ENCODE assay signal across 18 cellular contexts in the genomic region with DNA sequence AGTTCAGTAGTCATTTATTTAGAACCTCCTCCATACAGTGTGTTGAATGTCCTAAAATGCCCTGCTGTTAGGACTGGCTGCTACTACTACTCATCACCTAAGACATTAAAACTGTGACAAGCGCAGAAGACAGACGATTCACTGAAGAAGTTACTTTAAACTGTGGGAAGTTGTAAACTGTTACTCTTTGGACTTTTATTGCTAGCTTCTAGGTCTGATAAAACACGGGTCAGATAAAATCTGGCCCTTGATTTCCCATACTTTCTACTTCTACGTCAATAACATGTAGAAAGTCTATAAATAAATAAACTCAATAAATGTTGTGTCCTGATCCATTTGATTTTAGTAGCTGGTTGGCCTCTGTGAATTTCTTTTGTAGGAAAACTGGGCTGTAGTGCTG.
DNase-seq lines count a peak whose midpoint lies in the region; ATAC-seq and TF ChIP-seq lines count a peak whose summit lies in the region.
"Had no signal": no experiment of that assay in that cellular context is flagged by ENCODE, and none has a peak within 500 bp of the region (broad histone marks: within the 10 kb centered on the region; RNA-seq: fewer than 3 reads in every experiment).

No MANE protein-coding gene starts in this region.

- no peaks in the 10 kb centered on the region for H3K79me2 ChIP-seq in mammary epithelial cell (ENCODE audit: insufficient read depth, low read length)

- H3K4me3 Mint-ChIP-seq in CD4-positive, alpha-beta T cell: no peak overlapping the region
- no peak overlapping the region for H3K4me3 Mint-ChIP-seq in mesothelial cell of epicardium
- no peak overlapping the region for H3K4me3 Mint-ChIP-seq in stimulated activated memory B cell treated with anti-CD40 and anti-IgM and Interleukin-4, amounts not matched to agents 10 μg/mL and 1 μg/mL and 100 μg/mL, for 72 hours
- H3K4me3 Mint-ChIP-seq: CD8-positive, alpha-beta T cell; H9 had no signal

- ATAC-seq in CD4-positive, alpha-beta T cell (ENCODE audit: poor library complexity): no peak
- ATAC-seq in stimulated activated memory B cell treated with anti-CD40 and anti-IgM and Interleukin-4, amounts not matched to agents 10 μg/mL and 1 μg/mL and 100 μg/mL, for 72 hours: no peak
- ATAC-seq in GM18861 (IDR thresholded peaks at IDR 0.05; ENCODE audit: unreplicated experiment): no peak
- no peak for ATAC-seq in gastroesophageal sphincter
- ATAC-seq: A549; CD8-positive, alpha-beta T cell; HepG2 had no signal

- H3K27ac ChIP-seq in CD4-positive, alpha-beta T cell (ENCODE audit: low read depth, low read length): no peak overlapping the region
- peak overlapping the region; percentile 67 for H3K27ac ChIP-seq in VCaP
- no peak overlapping the region for H3K27ac ChIP-seq in mammary epithelial cell (ENCODE audit: insufficient read depth, low read depth, low read length)
- no peak overlapping the region for H3K27ac ChIP-seq in gastroesophageal sphincter
- H3K27ac ChIP-seq: A549, C4-2B had no signal

- H3K4me1 Mint-ChIP-seq in CD4-positive, alpha-beta T cell (ENCODE audit: low read depth): peaks cover 53% of the 10 kb centered on the region
- peaks cover 7% of the 10 kb centered on the region for H3K4me1 Mint-ChIP-seq in mesothelial cell of epicardium
- H3K4me1 Mint-ChIP-seq in stimulated activated memory B cell treated with anti-CD40 and anti-IgM and Interleukin-4, amounts not matched to agents 10 μg/mL and 1 μg/mL and 100 μg/mL, for 72 hours: peaks cover 6% of the 10 kb centered on the region
- H3K4me1 Mint-ChIP-seq: H9 had no signal

- H3K9me3 ChIP-seq in CD4-positive, alpha-beta T cell (ENCODE audit: control insufficient read depth, low read length): no peaks in the 10 kb centered on the region
- H3K9me3 ChIP-seq in mammary epithelial cell (replicated peaks; ENCODE audit: insufficient read depth, low read length): no peaks in the 10 kb centered on the region
- H3K9me3 ChIP-seq in gastroesophageal sphincter: no peaks in the 10 kb centered on the region
- H3K9me3 ChIP-seq: A549, BE2C had no signal

- H3K4me2 ChIP-seq in mammary epithelial cell (ENCODE audit: insufficient read depth, low read depth, low read length): no peak overlapping the region
- H3K4me2 ChIP-seq: A549 had no signal

- no peak for TF ChIP-seq CTCF in CD4-positive, alpha-beta T cell (IDR thresholded peaks at IDR 0.05)
- TF ChIP-seq CTCF in VCaP (conservative IDR thresholded peaks at IDR 0.05) (no peak), mesothelial cell of epicardium (IDR thresholded peaks at IDR 0.05; ENCODE audit: unreplicated experiment) (no peak), mammary epithelial cell (conservative IDR thresholded peaks at IDR 0.05 in 1 of 2, IDR thresholded peaks at IDR 0.05 in 1 of 2; ENCODE audit: extremely low read depth in 1 of 2, insufficient read depth in 1 of 2, low read depth in 1 of 2, low read length in 2 of 2) (no peak), gastroesophageal sphincter (IDR thresholded peaks at IDR 0.05) (no peak)

- no peaks in the 10 kb centered on the region for H3K36me3 ChIP-seq in mammary epithelial cell (ENCODE audit: insufficient read depth, low read length)
- peaks cover 0 to 41% of the 10 kb centered on the region in 2 donors for H3K36me3 ChIP-seq in gastroesophageal sphincter

- no peak overlapping the region for H3K9ac ChIP-seq in mammary epithelial cell (ENCODE audit: insufficient read depth, low read length)

- H3K36me3 Mint-ChIP-seq in CD4-positive, alpha-beta T cell (ENCODE audit: low read depth): peaks cover 90% of the 10 kb centered on the region
- H3K36me3 Mint-ChIP-seq in mesothelial cell of epicardium: peaks cover 61% of the 10 kb centered on the region
- H3K36me3 Mint-ChIP-seq in stimulated activated memory B cell treated with anti-CD40 and anti-IgM and Interleukin-4, amounts not matched to agents 10 μg/mL and 1 μg/mL and 100 μg/mL, for 72 hours: peaks cover 57% of the 10 kb centered on the region

- intact Hi-C loops in CD4-positive, alpha-beta T cell (cut with DNase I, micrococcal nuclease): loop anchor here in 1 of 2 experiments (5.0 kb wide), 1 partner anchor 171 kb away; no protein-coding TSS in a partner anchor
- intact Hi-C loops in mammary epithelial cell (cut with micrococcal nuclease): no loop called here

- dilution Hi-C loops in mammary epithelial cell (cut with HindIII; ENCODE audit: low sequenced_read_pairs): no loop called here

- no peak for TF ChIP-seq POLR2A in gastroesophageal sphincter (IDR thresholded peaks at IDR 0.05)

- 83% methylated on average over 4 of the region's 4 CpGs for WGBS in mammary epithelial cell (ENCODE audit: low coverage, missing lambda C conversion rate)
- WGBS in gastroesophageal sphincter (ENCODE audit: low coverage in 1 of 2), 2 donors: 66 to 73% methylated on average over 4 of the region's 4 CpGs

- no TSS peak for BruUV-seq in mammary epithelial cell (replicated peaks; lab: Mats Ljungman, UMichigan)

- H3K4me1 ChIP-seq in mammary epithelial cell (ENCODE audit: insufficient read depth, low read length) (no peaks in the 10 kb centered on the region), gastroesophageal sphincter (peaks cover 0 to 5% (median 0%) of the 10 kb centered on the region in 3 donors)
- H3K4me1 ChIP-seq: A549, BE2C had no signal

- H3K27me3 Mint-ChIP-seq in CD4-positive, alpha-beta T cell: no peaks in the 10 kb centered on the region
- H3K27me3 Mint-ChIP-seq in mesothelial cell of epicardium (ENCODE audit: low read depth): no peaks in the 10 kb centered on the region
- no peaks in the 10 kb centered on the region for H3K27me3 Mint-ChIP-seq in stimulated activated memory B cell treated with anti-CD40 and anti-IgM and Interleukin-4, amounts not matched to agents 10 μg/mL and 1 μg/mL and 100 μg/mL, for 72 hours

- H4K20me1 ChIP-seq in mammary epithelial cell (ENCODE audit: insufficient read depth, low read length): no peaks in the 10 kb centered on the region

- CTCF ChIA-PET in CD4-positive, alpha-beta T cell (lab: Charles Lee): no interaction called here
- CTCF ChIA-PET in mammary epithelial cell (lab: Charles Lee; ENCODE audit: low non-redundant PET): no interaction called here

- POLR2A ChIA-PET in CD4-positive, alpha-beta T cell (lab: Charles Lee): interaction anchor here (1.4 kb wide), 1 partner anchor 123 kb away, joined by 4 read pairs; a partner anchor contains a TSS

- in situ Hi-C loops in mammary epithelial cell (cut with MboI; ENCODE audit: low sequenced_read_pairs in 2 of 2): no loop called here

- no peak for TF ChIP-seq EP300 in gastroesophageal sphincter (IDR thresholded peaks at IDR 0.05)

- H3K27me3 ChIP-seq in CD4-positive, alpha-beta T cell (ENCODE audit: control insufficient read depth, insufficient read depth, low read length): no peaks in the 10 kb centered on the region
- H3K27me3 ChIP-seq in mammary epithelial cell (ENCODE audit: insufficient read depth, low read length) (no peaks in the 10 kb centered on the region), gastroesophageal sphincter (no peaks in the 10 kb centered on the region)
- H3K27me3 ChIP-seq: BE2C had no signal

- H2AFZ ChIP-seq in mammary epithelial cell (ENCODE audit: low read depth, low read length): no peak overlapping the region

- no peak for DNase-seq in CD4-positive, alpha-beta T cell
- DNase-seq in mesothelial cell of epicardium (ENCODE audit: low spot score in 2 of 2, unreplicated experiment in 2 of 2): no peak
- no peak for DNase-seq in NCI-H748 treated with DMSO at 0.1 percent for 48 hours (lab: John Stamatoyannopoulos, UW)
- DNase-seq in mammary epithelial cell: no peak
- DNase-seq: BE2C; CD8-positive, alpha-beta T cell; COR-L47; DMS153; EL; GOT3; H9 had no signal

- peak overlapping the region; percentile 60 for H3K27ac Mint-ChIP-seq in CD4-positive, alpha-beta T cell
- H3K27ac Mint-ChIP-seq in mesothelial cell of epicardium: peak overlapping the region; percentile 61
- peak overlapping the region; percentile 12 for H3K27ac Mint-ChIP-seq in stimulated activated memory B cell treated with anti-CD40 and anti-IgM and Interleukin-4, amounts not matched to agents 10 μg/mL and 1 μg/mL and 100 μg/mL, for 72 hours
- H3K27ac Mint-ChIP-seq: H9 had no signal

- no peak overlapping the region for H3K4me3 ChIP-seq in mammary epithelial cell (replicated peaks in 1 of 3; ENCODE audit: insufficient read depth in 1 of 3, low read depth in 2 of 3, low read length in 3 of 3)
- no peak overlapping the region for H3K4me3 ChIP-seq in gastroesophageal sphincter
- H3K4me3 ChIP-seq: A549 had no signal

- H3K9me3 Mint-ChIP-seq in CD4-positive, alpha-beta T cell: no peaks in the 10 kb centered on the region
- peaks cover 11% of the 10 kb centered on the region for H3K9me3 Mint-ChIP-seq in mesothelial cell of epicardium
- H3K9me3 Mint-ChIP-seq in stimulated activated memory B cell treated with anti-CD40 and anti-IgM and Interleukin-4, amounts not matched to agents 10 μg/mL and 1 μg/mL and 100 μg/mL, for 72 hours: no peaks in the 10 kb centered on the region
- H3K9me3 Mint-ChIP-seq: CD8-positive, alpha-beta T cell had no signal
